ENCODE assay signal across 24 cellular contexts in the genomic region with DNA sequence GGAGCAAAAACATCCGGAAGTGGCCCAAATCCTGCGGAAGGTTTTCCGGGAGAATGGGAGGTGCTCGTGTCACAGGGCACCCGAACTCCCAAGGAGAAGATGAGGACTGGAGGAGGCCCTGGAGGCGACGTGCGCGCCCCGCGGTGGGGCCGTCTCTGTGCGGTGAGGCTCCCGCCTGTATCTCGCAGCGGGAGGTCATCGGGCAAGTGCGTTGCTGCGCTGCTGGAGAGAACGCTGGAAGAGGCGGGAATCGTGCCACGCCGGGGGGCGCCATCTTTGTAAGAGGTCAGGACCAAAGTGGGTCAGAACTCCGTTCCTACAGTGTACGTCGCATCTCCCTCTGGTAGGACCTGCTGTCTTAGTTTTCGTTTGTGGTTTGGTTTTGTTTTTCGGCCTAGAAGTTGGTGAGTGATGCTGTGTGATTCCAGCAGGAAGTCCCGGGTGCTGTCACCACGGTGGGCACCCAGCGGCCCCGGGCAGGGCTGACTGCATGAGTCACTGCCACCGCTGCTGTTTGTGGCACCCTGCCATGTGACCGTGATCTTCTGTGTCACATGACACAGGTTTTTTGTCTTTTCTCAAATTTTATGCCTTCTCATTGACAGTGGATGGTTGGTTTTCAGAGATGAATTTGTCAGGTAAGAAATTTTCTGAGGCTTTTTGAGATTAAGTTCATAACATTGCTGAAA. TPM values are rescaled to one million over a fixed set of nuclear protein-coding genes. Genes with fewer than 3 reads are reported as not detected.
DNase-seq lines count a peak whose midpoint lies in the region; ATAC-seq and TF ChIP-seq lines count a peak whose summit lies in the region.
"Had no signal": no experiment of that assay in that cellular context is flagged by ENCODE, and none has a peak within 500 bp of the region (broad histone marks: within the 10 kb centered on the region; RNA-seq: fewer than 3 reads in every experiment).

No MANE protein-coding gene starts in this region.

- no peaks in the 10 kb centered on the region for H3K9me3 ChIP-seq in DND-41 (ENCODE audit: insufficient read depth, low read length, severe bottlenecking)
- H3K9me3 ChIP-seq: SJCRH30, tibial artery had no signal

- no peak overlapping the region for H3K4me3 Mint-ChIP-seq in neural crest cell
- H3K4me3 Mint-ChIP-seq: activated naive CD4-positive, alpha-beta T cell treated with anti-CD3 and anti-CD28 coated beads, Interleukin-2, amount 50 U/mL, for 24 hours; CD4-positive, alpha-beta memory T cell; dendritic cell treated with granulocyte-macrophage colony-stimulating factor and Interleukin-4, amounts not matched to agents 40 ng/mL and 50 ng/mL, for 4 days; neural progenitor cell; stimulated activated naive CD8-positive, alpha-beta T cell treated with anti-CD3 and anti-CD28 coated beads, Interleukin-15, Interleukin-2, amounts not matched to agents 100 ng/mL and 50 ng/mL, for 24 hours had no signal

- peak overlapping the region; percentile 14 for H3K27ac Mint-ChIP-seq in neural crest cell (ENCODE audit: unreplicated experiment)
- H3K27ac Mint-ChIP-seq: activated naive CD4-positive, alpha-beta T cell treated with anti-CD3 and anti-CD28 coated beads, Interleukin-2, amount 50 U/mL, for 24 hours; CD4-positive, alpha-beta memory T cell; dendritic cell treated with granulocyte-macrophage colony-stimulating factor and Interleukin-4, amounts not matched to agents 40 ng/mL and 50 ng/mL, for 4 days; neural progenitor cell; stimulated activated naive CD8-positive, alpha-beta T cell treated with anti-CD3 and anti-CD28 coated beads, Interleukin-15, Interleukin-2, amounts not matched to agents 100 ng/mL and 50 ng/mL, for 24 hours had no signal

- DNase-seq in DND-41 (peak; percentile 59), HT1080 (ENCODE audit: low read depth) (peak; percentile 46), RPMI7951 (ENCODE audit: low read depth) (peak; percentile 39), neural crest cell (ENCODE audit: low read depth, low spot score) (no peak), cerebellar nuclear complex (lab: John Stamatoyannopoulos, UW) (no peak)
- DNase-seq: activated CD4-positive, CD25-positive, alpha-beta regulatory T cell treated with anti-CD3 and anti-CD28 coated beads, Interleukin-2, amount 50 U/mL, for 72 hours; activated T-cell treated with anti-CD3 and anti-CD28 coated beads, Interleukin-2, amount 50 U/mL, for 48 hours; aorta; GF-D8; HCEC 1CT; NCI-H146; NCI-H524; SJCRH30; tibial artery had no signal

- no peaks in the 10 kb centered on the region for H4K20me1 ChIP-seq in DND-41 (ENCODE audit: insufficient read depth, low read length)

- TF ChIP-seq CTCF in DND-41 (IDR thresholded peaks at IDR 0.05; ENCODE audit: borderline replicate concordance, extremely low read depth, low read length, poor library complexity, severe bottlenecking): no peak
- no peak for TF ChIP-seq CTCF in neural crest cell (conservative IDR thresholded peaks at IDR 0.05)

- no peaks in the 10 kb centered on the region for H3K4me1 Mint-ChIP-seq in neural crest cell
- H3K4me1 Mint-ChIP-seq: activated naive CD4-positive, alpha-beta T cell treated with anti-CD3 and anti-CD28 coated beads, Interleukin-2, amount 50 U/mL, for 24 hours; neural progenitor cell had no signal

- H3K4me1 ChIP-seq in DND-41 (ENCODE audit: insufficient read depth, low read length): no peaks in the 10 kb centered on the region
- H3K4me1 ChIP-seq: neural progenitor cell, SJCRH30, tibial artery had no signal

- no peak overlapping the region for H2AFZ ChIP-seq in DND-41 (ENCODE audit: low read depth, low read length)
- H2AFZ ChIP-seq: neural progenitor cell had no signal

- H3K9ac ChIP-seq in DND-41 (ENCODE audit: low read depth, low read length): no peak overlapping the region
- H3K9ac ChIP-seq: neural progenitor cell had no signal

- no peak overlapping the region for H3K27ac ChIP-seq in DND-41 (ENCODE audit: low read length)
- H3K27ac ChIP-seq: neural progenitor cell, SJCRH30, tibial artery had no signal

- no peak overlapping the region for H3K4me2 ChIP-seq in DND-41 (ENCODE audit: insufficient read depth, low read length)
- H3K4me2 ChIP-seq: neural progenitor cell had no signal

- no peaks in the 10 kb centered on the region for H3K79me2 ChIP-seq in DND-41 (ENCODE audit: insufficient read depth, low read length)

- no peaks in the 10 kb centered on the region for H3K36me3 Mint-ChIP-seq in neural crest cell (ENCODE audit: low read depth)
- H3K36me3 Mint-ChIP-seq: activated naive CD4-positive, alpha-beta T cell treated with anti-CD3 and anti-CD28 coated beads, Interleukin-2, amount 50 U/mL, for 24 hours; CD4-positive, alpha-beta memory T cell; neural progenitor cell had no signal

- no peaks in the 10 kb centered on the region for H3K27me3 ChIP-seq in DND-41 (ENCODE audit: insufficient read depth, low read length, poor library complexity)
- H3K27me3 ChIP-seq: neural progenitor cell, SJCRH30 had no signal

- no peak overlapping the region for H3K4me3 ChIP-seq in DND-41 (ENCODE audit: low read depth in 1 of 2, low read length in 2 of 2)
- H3K4me3 ChIP-seq: lung, neural progenitor cell, SJCRH30, tibial artery had no signal

- H3K36me3 ChIP-seq in DND-41 (ENCODE audit: insufficient read depth, low read length): no peaks in the 10 kb centered on the region
- H3K36me3 ChIP-seq: neural progenitor cell, SJCRH30, tibial artery had no signal

- no peaks in the 10 kb centered on the region for H3K27me3 Mint-ChIP-seq in neural crest cell (ENCODE audit: low read depth)
- H3K27me3 Mint-ChIP-seq: activated naive CD4-positive, alpha-beta T cell treated with anti-CD3 and anti-CD28 coated beads, Interleukin-2, amount 50 U/mL, for 24 hours had no signal

- ATAC-seq in DND-41 (ENCODE audit: insufficient read depth, low read depth): peak; percentile 91
- no peak for ATAC-seq in HG02973 (IDR thresholded peaks at IDR 0.05; ENCODE audit: unreplicated experiment)
- ATAC-seq in GM19463 (IDR thresholded peaks at IDR 0.05; ENCODE audit: unreplicated experiment): no peak
- ATAC-seq: Panc1, sciatic nerve had no signal

- H3K9me3 Mint-ChIP-seq in neural crest cell: peaks cover 2% of the 10 kb centered on the region
- H3K9me3 Mint-ChIP-seq: activated naive CD4-positive, alpha-beta T cell treated with anti-CD3 and anti-CD28 coated beads, Interleukin-2, amount 50 U/mL, for 24 hours; CD4-positive, alpha-beta memory T cell; dendritic cell treated with granulocyte-macrophage colony-stimulating factor and Interleukin-4, amounts not matched to agents 40 ng/mL and 50 ng/mL, for 4 days; neural progenitor cell; stimulated activated naive CD8-positive, alpha-beta T cell treated with anti-CD3 and anti-CD28 coated beads, Interleukin-15, Interleukin-2, amounts not matched to agents 100 ng/mL and 50 ng/mL, for 24 hours had no signal

RNA-seq across cellular contexts. Expression of gene ATP9B, which starts 21.5 kb away (rescaled TPM):
- 9.9 and 16.4 TPM in 2 replicates for total RNA-seq in HT1080 (2014; rRNA removed; shearing (Covaris generic))
- polyA plus RNA-seq in HT1080 (2015; cell fraction: cytosol; rRNA removed): 6.0 and 6.4 TPM in 2 replicates
- polyA plus RNA-seq in HT1080 (2015; cell fraction: nucleus; rRNA removed): 14.0 and 16.8 TPM in 2 replicates
- 6.4 and 6.5 TPM in 2 replicates for total RNA-seq in RPMI7951 (2014; rRNA removed; shearing (Covaris generic))
- total RNA-seq in neural crest cell: 32.9 and 33.8 TPM in 2 replicates

Comparison
In these comparisons a context has a peak if more than half of its experiments do, and no peak if none do; other contexts are left out.
1. DNase-seq: peak in DND-41 (single experiment), HT1080 (single experiment) and RPMI7951 (single experiment); none in neural crest cell (single experiment) and cerebellar nuclear complex (0 of 2).